Comparison of ENCODE assay signal across 22 cellular contexts in the genomic region with DNA sequence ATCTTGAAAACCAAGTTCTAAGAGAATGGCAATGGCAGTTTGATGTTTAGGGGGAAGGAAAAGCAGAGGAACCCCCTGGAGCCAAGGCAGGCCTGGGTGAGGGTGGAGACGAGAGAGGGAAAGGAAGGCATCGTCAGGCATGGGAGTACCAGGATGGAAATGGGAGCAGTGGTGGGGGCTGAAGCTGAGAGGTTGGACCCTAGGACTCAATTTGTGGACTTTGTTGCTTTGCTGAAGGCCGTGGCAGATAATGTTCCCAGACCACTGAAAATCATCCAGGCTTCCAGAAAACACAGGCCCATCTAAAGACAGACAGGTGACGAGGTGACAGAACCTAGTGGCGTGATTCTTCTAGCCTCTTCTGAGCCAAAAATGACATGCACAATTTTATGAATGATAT. TPM values are rescaled to one million over a fixed set of nuclear protein-coding genes. Genes with fewer than 3 reads are reported as not detected.
DNase-seq lines count a peak whose midpoint lies in the region; ATAC-seq, FAIRE-seq and TF ChIP-seq lines count a peak whose summit lies in the region.
"Had no signal": no experiment of that assay in that cellular context is flagged by ENCODE, and none has a peak within 500 bp of the region (broad histone marks: within the 10 kb centered on the region; RNA-seq: fewer than 3 reads in every experiment).

No MANE protein-coding gene starts in this region.

- H3K9me3 ChIP-seq in left ventricle myocardium inferior (replicated peaks) (peaks cover 20% of the 10 kb centered on the region), A549 (peaks cover 16% of the 10 kb centered on the region), IMR-90 (ENCODE audit: control insufficient read depth, insufficient read depth, low read length) (no peaks in the 10 kb centered on the region), gastrocnemius medialis (no peaks in the 10 kb centered on the region)
- H3K9me3 ChIP-seq: BE2C had no signal

- no peak overlapping the region for H2BK15ac ChIP-seq in IMR-90 (ENCODE audit: low read depth, low read length)

- in situ Hi-C loops in IMR-90 (cut with MboI; ENCODE audit: low sequenced_read_pairs) = loop anchor here (5.0 to 25.0 kb wide), 2 partner anchors 147 to 213 kb away; no protein-coding TSS in a partner anchor
- in situ Hi-C loops in gastrocnemius medialis (cut with MboI; ENCODE audit: low sequenced_read_pairs in 4 of 4) = no loop called here

- no peak for FAIRE-seq in A549 (lab: Jason Lieb, UNC)
- FAIRE-seq: GM12892, GM18507, H54 had no signal

- CTCF ChIA-PET in A549 (lab: Yijun Ruan, JAX) (interaction anchor here (1.2 to 8.9 kb wide), 2 partner anchors 94 to 216 kb away, joined by 3 to 76 read pairs; no protein-coding TSS in a partner anchor), IMR-90 (lab: Yijun Ruan, JAX) (no interaction called here)

- H2AK5ac ChIP-seq in IMR-90 (ENCODE audit: low read depth, low read length) = 0 out of 2 replicates have a peak overlapping the region, but pooled peaks have one; percentile 13

- no peak for TF ChIP-seq EP300 in A549 (IDR thresholded peaks at IDR 0.05)

- H3K79me1 ChIP-seq in IMR-90 (ENCODE audit: low read depth in 1 of 2, low read length in 2 of 2) = peaks cover 28 to 54% of the 10 kb centered on the region in 2 experiments

- no peak overlapping the region for H2AFZ ChIP-seq in IMR-90 (replicated peaks; ENCODE audit: low read length, poor library complexity)

- TF ChIP-seq POLR2A in A549 (IDR thresholded peaks at IDR 0.05; ENCODE audit: low read length) (no peak), IMR-90 (IDR thresholded peaks at IDR 0.05; ENCODE audit: low read depth, low read length) (no peak), gastrocnemius medialis (IDR thresholded peaks at IDR 0.05) (no peak)

- H2AK9ac ChIP-seq in IMR-90 (replicated peaks; ENCODE audit: low read depth, low read length, poor library complexity) = no peak overlapping the region

- no peak overlapping the region for H3K18ac ChIP-seq in IMR-90 (ENCODE audit: low read depth, low read length)

- 94% methylated on average over 5 of the region's 5 CpGs for WGBS in A549 (ENCODE audit: missing lambda C conversion rate)
- WGBS in IMR-90 (ENCODE audit: extremely low coverage in 2 of 2, insufficient read length in 1 of 2), 2 experiments = 100% methylated on average over 2 of the region's 5 CpGs; no CpG with 5 or more reads in 1 of the 2 experiments

- H3K4me3 ChIP-seq in left ventricle myocardium inferior (no peak overlapping the region), A549 (no peak overlapping the region), IMR-90 (ENCODE audit: insufficient read depth, low read depth, low read length) (no peak overlapping the region), gastrocnemius medialis (no peak overlapping the region)
- H3K4me3 ChIP-seq: GM23338 had no signal

- peaks cover 67% of the 10 kb centered on the region for H3K4me1 ChIP-seq in left ventricle myocardium inferior
- H3K4me1 ChIP-seq in A549 = peaks cover 54% of the 10 kb centered on the region
- 0 out of 2 replicates have a peak, but pooled peaks cover 2% of the 10 kb centered on the region for H3K4me1 ChIP-seq in IMR-90 (ENCODE audit: control insufficient read depth, insufficient read depth, low read length)
- H3K4me1 ChIP-seq in gastrocnemius medialis = peaks cover 36 to 43% of the 10 kb centered on the region in 2 donors
- H3K4me1 ChIP-seq: BE2C had no signal

- H4K8ac ChIP-seq in IMR-90 (ENCODE audit: low read depth in 2 of 2, low read length in 2 of 2) = no peak overlapping the region

- H4K91ac ChIP-seq in IMR-90 (ENCODE audit: insufficient read depth, low read depth, low read length) = no peak overlapping the region

- no peak overlapping the region for H3K56ac ChIP-seq in IMR-90 (ENCODE audit: extremely low read depth, insufficient read depth, low read length)

- H3K36me3 ChIP-seq in left ventricle myocardium inferior (no peaks in the 10 kb centered on the region), IMR-90 (ENCODE audit: control insufficient read depth, insufficient read depth, low read length) (no peaks in the 10 kb centered on the region), gastrocnemius medialis (no peaks in the 10 kb centered on the region)
- H3K36me3 ChIP-seq: BE2C had no signal

- no peak overlapping the region for H2BK120ac ChIP-seq in IMR-90 (ENCODE audit: low read depth, low read length)

- no peak overlapping the region for H3K4ac ChIP-seq in IMR-90 (ENCODE audit: low read depth, low read length)

- peaks cover 4% of the 10 kb centered on the region; the same call in 1 of the 2 replicates for H4K20me1 ChIP-seq in IMR-90 (ENCODE audit: insufficient read depth, low read length)

- no TSS peak for BruUV-seq in IMR-90 (replicated peaks; lab: Mats Ljungman, UMichigan)

- TF ChIP-seq CTCF in left ventricle myocardium inferior (IDR thresholded peaks at IDR 0.05; ENCODE audit: borderline replicate concordance) (no peak), A549 (IDR thresholded peaks at IDR 0.05) (no peak), IMR-90 (conservative IDR thresholded peaks at IDR 0.05; ENCODE audit: low read depth, low read length) (no peak), gastrocnemius medialis (IDR thresholded peaks at IDR 0.05 in 4 of 5, conservative IDR thresholded peaks at IDR 0.05 in 1 of 5) (no peak)

- no peak overlapping the region for H4K5ac ChIP-seq in IMR-90 (ENCODE audit: low read depth, low read length)

- H3K14ac ChIP-seq in IMR-90 (replicated peaks; ENCODE audit: low read depth, low read length) = no peak overlapping the region

- no peak overlapping the region for H2BK5ac ChIP-seq in IMR-90 (ENCODE audit: low read depth, low read length, poor library complexity, severe bottlenecking)

- peak overlapping the region; percentile 94 for H3K27ac ChIP-seq in left ventricle myocardium inferior (replicated peaks)
- 0 out of 6 replicates have a peak overlapping the region, but pooled peaks of 1 of the 2 experiments have one; percentile 37 for H3K27ac ChIP-seq in A549
- no peak overlapping the region for H3K27ac ChIP-seq in IMR-90 (ENCODE audit: insufficient read depth, low read length)
- H3K27ac ChIP-seq in gastrocnemius medialis = peak overlapping the region in 3 of 4 donors; percentile 88 to 92 (median 89)
- H3K27ac ChIP-seq: HL-60 had no signal

- DNase-seq in left ventricle myocardium inferior = no peak
- DNase-seq in left ventricle myocardium superior = no peak
- no peak for DNase-seq in A549 (ENCODE audit: low read depth in 1 of 2, low spot score in 1 of 2)
- no peak for DNase-seq in IMR-90
- no peak for DNase-seq in gastrocnemius medialis
- DNase-seq in SW480 (ENCODE audit: low spot score) = no peak
- DNase-seq in KG1 (lab: John Stamatoyannopoulos, UW) = no peak
- DNase-seq: ACHN; C1 segment of cervical spinal cord; CD4-positive, CD25-positive, alpha-beta regulatory T cell; CD8-positive, alpha-beta memory T cell; COR-L47; DMS153; DMS79; GDM1; HCEC 1CT had no signal

- H3K4me2 ChIP-seq in A549 (peak overlapping the region; percentile 46; the same call in 2 of the 3 replicates), IMR-90 (ENCODE audit: low read depth, low read length) (no peak overlapping the region)
- H3K4me2 ChIP-seq: GM23338 had no signal

- no peak overlapping the region for H3K9ac ChIP-seq in IMR-90 (ENCODE audit: low read depth, low read length)

- ATAC-seq in left ventricle myocardium superior = no peak
- no peak for ATAC-seq in A549
- ATAC-seq in IMR-90 (ENCODE audit: low read depth) = no peak
- ATAC-seq in gastrocnemius medialis = no peak
- ATAC-seq: GM23338 had no signal

- H3K23ac ChIP-seq in IMR-90 (ENCODE audit: low read depth, low read length) = no peak overlapping the region

- TF ChIP-seq RAD21 in A549 (conservative IDR thresholded peaks at IDR 0.05 in 1 of 2, IDR thresholded peaks at IDR 0.05 in 1 of 2) (no peak), IMR-90 (IDR thresholded peaks at IDR 0.05; ENCODE audit: low read length) (no peak)

- no peak overlapping the region for H2BK20ac ChIP-seq in IMR-90 (ENCODE audit: low read depth, low read length)

- H3K9me1 ChIP-seq in IMR-90 (ENCODE audit: insufficient read depth, low read length) = peaks cover 2% of the 10 kb centered on the region; the same call in 1 of the 2 replicates

- POLR2A ChIA-PET in A549 (lab: Yijun Ruan, JAX) (no interaction called here), IMR-90 (lab: Charles Lee; ENCODE audit: unreplicated experiment) (no interaction called here)

- H3K27me3 ChIP-seq in left ventricle myocardium inferior (ENCODE audit: low read depth) = no peaks in the 10 kb centered on the region
- no peaks in the 10 kb centered on the region for H3K27me3 ChIP-seq in IMR-90 (ENCODE audit: control insufficient read depth, insufficient read depth, low read length)
- no peaks in the 10 kb centered on the region for H3K27me3 ChIP-seq in gastrocnemius medialis

- dilution Hi-C loops in IMR-90 (cut with HindIII; ENCODE audit: low sequenced_read_pairs, unreplicated experiment) = no loop called here

- intact Hi-C loops in left ventricle myocardium inferior (cut with micrococcal nuclease) (no loop called here), left ventricle myocardium superior (cut with micrococcal nuclease) (no loop called here), IMR-90 (cut with micrococcal nuclease) (loop anchor here (5.0 kb wide), 1 partner anchor 77 kb away; no protein-coding TSS in a partner anchor), gastrocnemius medialis (cut with DNase I; ENCODE audit: low total_unique reads) (loop anchor here (5.0 to 10.0 kb wide), 2 partner anchors 287 to 480 kb away; partner anchors contain the start of gene RNF149)

TF ChIP-seq in A549, 52 proteins besides CTCF, POLR2A, EP300 and RAD21 (continues in another document):
- TF ChIP-seq MAZ (IDR thresholded peaks at IDR 0.05; ENCODE audit: borderline replicate concordance, low read depth, low read length) (no peak), HOXA7 (CRISPR knock-in tag; IDR thresholded peaks at IDR 0.05) (no peak), NR3C1 (IDR thresholded peaks at IDR 0.05) (no peak), NFE2L2 (conservative IDR thresholded peaks at IDR 0.05; ENCODE audit: low read length) (no peak)

RNA-seq across cellular contexts. Expression of gene NPAS2, which starts 4.9 kb away (rescaled TPM):
- total RNA-seq in left ventricle myocardium inferior = 51.0 TPM
- total RNA-seq in left ventricle myocardium superior = 40.9 TPM
- polyA plus RNA-seq in A549 (2011; rRNA removed) = 56.1 and 106 TPM in 2 replicates
- 51.6 and 76.5 TPM in 2 replicates for polyA plus RNA-seq in A549 (2012; cell fraction: cytosol; rRNA removed)
- polyA plus RNA-seq in A549 (2012; cell fraction: nucleus; rRNA removed) = 147 and 167 TPM in 2 replicates
- polyA plus RNA-seq in A549 (2017; fragmentation: RNase III; extraction: RNeasy Plus Mini Kit Qiagen cat#74134 plus additional on column Dnase treatment) = 27.5 to 31.5 TPM (median 31.4 TPM) in 3 replicates
- 73.2 and 96.6 TPM in 2 replicates for polyA minus RNA-seq in A549 (2011; rRNA and poly(A)+ RNA removed)
- 5.2 and 5.6 TPM in 2 replicates for total RNA-seq in IMR-90 (2012; rRNA removed)
- 14.8 and 16.0 TPM in 2 replicates for polyA plus RNA-seq in IMR-90 (2012; rRNA removed)
- 12.8 and 30.1 TPM in 2 replicates for polyA plus RNA-seq in IMR-90 (2012; cell fraction: cytosol; rRNA removed)
- polyA plus RNA-seq in IMR-90 (2012; cell fraction: nucleus; rRNA removed; ENCODE audit: low replicate concordance) = 40.4 and 69.1 TPM in 2 replicates
- total RNA-seq in gastrocnemius medialis = 10 to 100 TPM; 11.4 to 48.2 (median 36.6) TPM

Comparison
In these comparisons a context has a peak if more than half of its experiments do, and no peak if none do; other contexts are left out.
1. intact Hi-C loops: an anchor here in IMR-90 (5.0 kb wide) and gastrocnemius medialis (5.0 to 10.0 kb wide); none called in left ventricle myocardium inferior and left ventricle myocardium superior.